ENCODE assay signal across 8 cellular contexts in genomic region chr1:155277896-155278688, GRCh38. TPM values are rescaled to one million over a fixed set of nuclear protein-coding genes. Genes with fewer than 3 reads are reported as not detected.
DNase-seq lines count a peak whose midpoint lies in the region; ATAC-seq and TF ChIP-seq lines count a peak whose summit lies in the region.

No MANE protein-coding gene starts in this region.

- peaks cover 13% of the 10 kb centered on the region for H4K20me1 ChIP-seq in BLaER1
- peaks cover 22% of the 10 kb centered on the region for H4K20me1 ChIP-seq in neural progenitor cell (ENCODE audit: low read depth)

- H3K27me3 Mint-ChIP-seq in neural progenitor cell (ENCODE audit: insufficient read depth, low read depth), result peaks cover 3% of the 10 kb centered on the region

- H3K9me3 ChIP-seq in BLaER1 (no peaks in the 10 kb centered on the region), NT2/D1 (ENCODE audit: insufficient read depth, low read length) (peaks cover 11% of the 10 kb centered on the region), esophagus muscularis mucosa (no peaks in the 10 kb centered on the region), neural progenitor cell (ENCODE audit: low read depth) (no peaks in the 10 kb centered on the region), subcutaneous abdominal adipose tissue (ENCODE audit: control insufficient read depth in 5 of 5, low read length in 5 of 5) (no peaks in the 10 kb centered on the region)

- ATAC-seq in HG02759 (IDR thresholded peaks at IDR 0.05; ENCODE audit: unreplicated experiment), result no peak

- DNase-seq in HL-60 (ENCODE audit: low read depth in 1 of 2, low spot score in 1 of 2) (peak; percentile 57 to 66), NT2/D1 (ENCODE audit: low read depth, low spot score) (peak; percentile 93), activated T-cell treated with anti-CD3 and anti-CD28 coated beads for 48 hours (ENCODE audit: low read depth) (peak; percentile 70), esophagus muscularis mucosa (ENCODE audit: extremely low spot score) (no peak), neural progenitor cell (ENCODE audit: low spot score) (peak; percentile 91)

- H3K4me1 Mint-ChIP-seq in neural progenitor cell, result peaks cover 33% of the 10 kb centered on the region

- TF ChIP-seq CTCF in HL-60 (IDR thresholded peaks at IDR 0.05; ENCODE audit: insufficient read depth, low read length), result peak; percentile 28
- peak in 2 of 3 experiments; percentile 15 to 30 for TF ChIP-seq CTCF in esophagus muscularis mucosa (IDR thresholded peaks at IDR 0.05)
- peak; percentile 31 for TF ChIP-seq CTCF in neural progenitor cell (IDR thresholded peaks at IDR 0.05)

- H2AFZ ChIP-seq in neural progenitor cell (replicated peaks), result peak overlapping the region; percentile 81

- H3K27ac ChIP-seq in BLaER1 (no peak overlapping the region), HL-60 (replicated peaks) (no peak overlapping the region), esophagus muscularis mucosa (replicated peaks in 1 of 4) (peak overlapping the region; percentile 74 to 85 (median 78)), neural progenitor cell (no peak overlapping the region), subcutaneous abdominal adipose tissue (ENCODE audit: low read depth, low read length) (no peak overlapping the region)

- H3K27me3 ChIP-seq in BLaER1 (no peaks in the 10 kb centered on the region), HL-60 (ENCODE audit: insufficient read depth, poor library complexity, severe bottlenecking) (no peaks in the 10 kb centered on the region), NT2/D1 (ENCODE audit: insufficient read depth, insufficient read length) (peaks cover 7% of the 10 kb centered on the region), esophagus muscularis mucosa (no peaks in the 10 kb centered on the region), neural progenitor cell (peaks cover 6% of the 10 kb centered on the region), subcutaneous abdominal adipose tissue (ENCODE audit: control insufficient read depth in 5 of 5, insufficient read depth in 4 of 5, low read length in 5 of 5) (no peaks in the 10 kb centered on the region)

- peaks cover under 1% of the 10 kb centered on the region for H3K79me2 ChIP-seq in neural progenitor cell (ENCODE audit: low read depth)

- H3K36me3 ChIP-seq in BLaER1 (no peaks in the 10 kb centered on the region), NT2/D1 (ENCODE audit: insufficient read depth, insufficient read length, low read length) (peaks cover 4% of the 10 kb centered on the region), esophagus muscularis mucosa (peaks cover 0 to 6% (median 0%) of the 10 kb centered on the region in 4 donors), neural progenitor cell (no peaks in the 10 kb centered on the region), subcutaneous abdominal adipose tissue (ENCODE audit: control insufficient read depth in 5 of 5, insufficient read depth in 5 of 5, low read length in 5 of 5) (no peaks in the 10 kb centered on the region)

- H3K9me3 Mint-ChIP-seq in neural progenitor cell, result no peaks in the 10 kb centered on the region

- H3K4me3 ChIP-seq in BLaER1 (peak overlapping the region; percentile 79), HL-60 (replicated peaks; ENCODE audit: insufficient read depth, low read length) (peak overlapping the region; percentile 67), NT2/D1 (ENCODE audit: insufficient read length, low read depth) (peak overlapping the region; percentile 78), esophagus muscularis mucosa (peak overlapping the region; percentile 71 to 84 (median 77)), neural progenitor cell (peak overlapping the region; percentile 77), subcutaneous abdominal adipose tissue (ENCODE audit: low read depth in 1 of 5, low read length in 5 of 5) (peak overlapping the region; percentile 70 to 79 (median 76))

- intact Hi-C loops in esophagus muscularis mucosa (cut with DNase I), result loop anchor here (2.0 to 5.0 kb wide), 2 partner anchors 43 to 314 kb away; partner anchors contain the start of gene RUSC1

- H3K27ac Mint-ChIP-seq in neural progenitor cell, result no peak overlapping the region

- no peak for TF ChIP-seq EP300 in esophagus muscularis mucosa (IDR thresholded peaks at IDR 0.05)

- H3K4me1 ChIP-seq in BLaER1, result peaks cover 30% of the 10 kb centered on the region
- H3K4me1 ChIP-seq in NT2/D1 (ENCODE audit: insufficient read depth, insufficient read length), result peaks cover 18% of the 10 kb centered on the region
- H3K4me1 ChIP-seq in esophagus muscularis mucosa, result peaks cover 18 to 34% (median 29%) of the 10 kb centered on the region in 4 donors
- peaks cover 26% of the 10 kb centered on the region for H3K4me1 ChIP-seq in neural progenitor cell
- H3K4me1 ChIP-seq in subcutaneous abdominal adipose tissue (ENCODE audit: control insufficient read depth in 5 of 5, insufficient read depth in 5 of 5, low read length in 5 of 5), result peaks cover 2 to 25% (median 24%) of the 10 kb centered on the region in 5 donors

- H3K9ac ChIP-seq in BLaER1 (peak overlapping the region; percentile 73; the same call in 1 of the 2 replicates), NT2/D1 (ENCODE audit: insufficient read length, low read depth) (peak overlapping the region; percentile 86), neural progenitor cell (no peak overlapping the region), subcutaneous abdominal adipose tissue (ENCODE audit: low read length in 5 of 5) (peak overlapping the region in 4 of 5 donors; percentile 27 to 80 (median 48))

- no peak for TF ChIP-seq POLR2A in esophagus muscularis mucosa (IDR thresholded peaks at IDR 0.05; ENCODE audit: low read depth)

- H3F3A ChIP-seq in neural progenitor cell (ENCODE audit: low read depth), result peaks cover 36% of the 10 kb centered on the region

- H3K4me2 ChIP-seq in BLaER1 (peak overlapping the region; percentile 100), neural progenitor cell (peak overlapping the region; percentile 98)

- WGBS in esophagus muscularis mucosa, result under 1% methylated on average over 15 of the region's 29 CpGs

- peak overlapping the region; percentile 76 for H3K4me3 Mint-ChIP-seq in neural progenitor cell

- peaks cover 10% of the 10 kb centered on the region for H3K36me3 Mint-ChIP-seq in neural progenitor cell

RNA-seq across cellular contexts. Expression of gene HCN3, which starts 0.8 kb away (rescaled TPM):
- total RNA-seq in esophagus muscularis mucosa (1 to 10 TPM; 1.0 to 2.1 (median 1.4) TPM), neural progenitor cell (ENCODE audit: low replicate concordance) (1.9 and 5.9 TPM in 2 replicates)

RNA-seq across cellular contexts. Expression of gene CLK2, which starts 4.8 kb away (rescaled TPM):
- 10 to 100 TPM; 17.6 to 32.0 (median 25.3) TPM for total RNA-seq in esophagus muscularis mucosa
- 41.7 and 62.2 TPM in 2 replicates for total RNA-seq in neural progenitor cell (ENCODE audit: low replicate concordance)

RNA-seq across cellular contexts. Expression of gene SCAMP3, which starts 15.9 kb away (rescaled TPM):
- 10 to 100 TPM; 33.6 to 56.0 (median 43.5) TPM for total RNA-seq in esophagus muscularis mucosa
- 21.8 and 44.8 TPM in 2 replicates for total RNA-seq in neural progenitor cell (ENCODE audit: low replicate concordance)

RNA-seq across cellular contexts. Expression of gene ENTREP3, which starts 22.8 kb away (rescaled TPM):
- total RNA-seq in esophagus muscularis mucosa (10 to 100 TPM; 15.1 to 38.7 (median 22.6) TPM), neural progenitor cell (ENCODE audit: low replicate concordance) (4.8 and 14.9 TPM in 2 replicates)

RNA-seq across cellular contexts. Expression of gene PKLR, which starts 23.1 kb away (rescaled TPM):
- total RNA-seq in esophagus muscularis mucosa, result not detected
- 0.53 and 0.54 TPM in 2 replicates for total RNA-seq in neural progenitor cell (ENCODE audit: low replicate concordance)

Comparison
In these comparisons a context has a peak if more than half of its experiments do, and no peak if none do; other contexts are left out.
1. H3K27ac ChIP-seq: peak in esophagus muscularis mucosa (4 of 4); none in BLaER1 (single experiment), HL-60 (single experiment), neural progenitor cell (single experiment) and subcutaneous abdominal adipose tissue (single experiment).
2. Peak in every context shown above with its lines, with median percentiles within 50 percentile points of each other: H3K4me3 ChIP-seq and CTCF ChIP-seq.